Comparison of ENCODE assay signal across 24 cellular contexts in genomic region chr3:177683619-177684018, GRCh38.
"Had no signal": no experiment of that assay in that cellular context is flagged by ENCODE, and none has a peak within 500 bp of the region (broad histone marks: within the 10 kb centered on the region; RNA-seq: fewer than 3 reads in every experiment).

No MANE protein-coding gene starts in this region.

- H3K36me3 ChIP-seq: brain microvascular endothelial cell, cardiac muscle cell had no signal

- H3K4me3 ChIP-seq: cardiac muscle cell, PC-9 had no signal

- DNase-seq: activated B cell treated with CpG ODN at 0.5 μM for 24 hours; activated CD4-positive, alpha-beta T cell treated with anti-CD3 and anti-CD28 coated beads for 1 hour; activated CD4-positive, alpha-beta T cell treated with anti-CD3 and anti-CD28 coated beads, Interleukin-2, amount 10 ng/mL, durations not matched to agents 24 days and 14 days; activated CD4-positive, alpha-beta T cell treated with anti-CD3 and anti-CD28 coated beads, Interleukin-2, amount 50 U/mL, for 48 hours; activated CD8-positive, alpha-beta memory T cell treated with anti-CD3 and anti-CD28 coated beads, Interleukin-2, amount 10 ng/mL, durations not matched to agents 7 days and 5 days; activated effector memory CD4-positive, alpha-beta T cell treated with Interleukin-2 at 50 U/mL for 16 hours; activated naive CD4-positive, alpha-beta T cell treated with anti-CD3 and anti-CD28 coated beads for 36 hours; activated naive CD8-positive, alpha-beta T cell treated with anti-CD3 and anti-CD28 coated beads for 36 hours; activated T-cell treated with anti-CD3 and anti-CD28 coated beads, Interleukin-2, amount 50 U/mL, for 24 hours; brain microvascular endothelial cell; cerebellar nuclear complex; MM.1S; NCI-H1105 treated with DMSO at 0.1 percent for 48 hours; NCI-H1436 treated with DMSO at 0.1 percent for 48 hours; NCI-H187; NCI-H2081 treated with DMSO at 0.1 percent for 48 hours; NCI-H446; NCI-H524; PC-9; SHP77 treated with DMSO at 0.1 percent for 48 hours; T-helper 17 cell; T-helper 9 cell had no signal

- H3K27me3 ChIP-seq: brain microvascular endothelial cell, cardiac muscle cell had no signal

- H3K27ac Mint-ChIP-seq: activated B cell treated with CpG ODN at 0.5 μM for 24 hours; activated CD4-positive, alpha-beta T cell treated with anti-CD3 and anti-CD28 coated beads, Interleukin-2, amount 10 ng/mL, durations not matched to agents 24 days and 14 days; activated CD8-positive, alpha-beta memory T cell treated with anti-CD3 and anti-CD28 coated beads, Interleukin-2, amount 10 ng/mL, durations not matched to agents 7 days and 5 days; activated naive CD4-positive, alpha-beta T cell treated with anti-CD3 and anti-CD28 coated beads for 36 hours; activated naive CD8-positive, alpha-beta T cell treated with anti-CD3 and anti-CD28 coated beads for 36 hours; activated T-cell treated with anti-CD3 and anti-CD28 coated beads, Interleukin-2, amount 50 U/mL, for 24 hours; activated T-helper 1 cell treated with anti-CD3 and anti-CD28 coated beads, Interleukin-12 subunit alpha, Interleukin-12 subunit beta, Interleukin-2, Interleukin-4 antibody, amounts not matched to agents 30 ng/mL and 10 ng/mL and 1 ng/mL, durations not matched to agents 14 hours and 24 hours and 36 hours; T-helper 17 cell had no signal

- H3K9me3 Mint-ChIP-seq: activated B cell treated with CpG ODN at 0.5 μM for 24 hours; activated naive CD4-positive, alpha-beta T cell treated with anti-CD3 and anti-CD28 coated beads for 36 hours; activated T-cell treated with anti-CD3 and anti-CD28 coated beads, Interleukin-2, amount 50 U/mL, for 24 hours had no signal

- H3K27ac ChIP-seq: brain microvascular endothelial cell, cardiac muscle cell, PC-9 had no signal

- H3K27me3 Mint-ChIP-seq: activated B cell treated with CpG ODN at 0.5 μM for 24 hours; activated CD4-positive, alpha-beta T cell treated with anti-CD3 and anti-CD28 coated beads, Interleukin-2, amount 10 ng/mL, durations not matched to agents 24 days and 14 days; activated CD8-positive, alpha-beta memory T cell treated with anti-CD3 and anti-CD28 coated beads, Interleukin-2, amount 10 ng/mL, durations not matched to agents 7 days and 5 days; activated naive CD8-positive, alpha-beta T cell treated with anti-CD3 and anti-CD28 coated beads for 36 hours; activated T-cell treated with anti-CD3 and anti-CD28 coated beads, Interleukin-2, amount 50 U/mL, for 24 hours had no signal

- H3K4me3 Mint-ChIP-seq: activated B cell treated with CpG ODN at 0.5 μM for 24 hours; activated CD4-positive, alpha-beta T cell treated with anti-CD3 and anti-CD28 coated beads, Interleukin-2, amount 10 ng/mL, durations not matched to agents 24 days and 14 days; activated CD8-positive, alpha-beta memory T cell treated with anti-CD3 and anti-CD28 coated beads, Interleukin-2, amount 10 ng/mL, durations not matched to agents 7 days and 5 days; activated naive CD4-positive, alpha-beta T cell treated with anti-CD3 and anti-CD28 coated beads for 36 hours; activated naive CD8-positive, alpha-beta T cell treated with anti-CD3 and anti-CD28 coated beads for 36 hours; activated T-cell treated with anti-CD3 and anti-CD28 coated beads, Interleukin-2, amount 50 U/mL, for 24 hours; activated T-helper 1 cell treated with anti-CD3 and anti-CD28 coated beads, Interleukin-12 subunit alpha, Interleukin-12 subunit beta, Interleukin-2, Interleukin-4 antibody, amounts not matched to agents 30 ng/mL and 10 ng/mL and 1 ng/mL, durations not matched to agents 14 hours and 24 hours and 36 hours; T-helper 17 cell had no signal

- ATAC-seq: activated CD8-positive, alpha-beta memory T cell treated with anti-CD3 and anti-CD28 coated beads, Interleukin-2, amount 10 ng/mL, durations not matched to agents 7 days and 5 days; T-helper 17 cell had no signal
